ENCODE assay signal across 8 cellular contexts in genomic region chr11:62792193-62792575, GRCh38.
DNase-seq lines count a peak whose midpoint lies in the region; ATAC-seq and TF ChIP-seq lines count a peak whose summit lies in the region.

No MANE protein-coding gene starts in this region.

- in situ Hi-C loops in HAP-1 (cut with MboI; ENCODE audit: low sequenced_read_pairs) = no loop called here

- TF ChIP-seq CTCF in foreskin fibroblast (IDR thresholded peaks at IDR 0.05; ENCODE audit: low read depth, low read length) (no peak), retinal pigment epithelial cell (conservative IDR thresholded peaks at IDR 0.05; ENCODE audit: low read depth, low read length) (no peak)

- no peak for DNase-seq in HAP-1 (ENCODE audit: low spot score in 2 of 2)
- DNase-seq in T-helper 22 cell (ENCODE audit: low read depth) = peak; percentile 15
- DNase-seq in foreskin fibroblast = no peak
- DNase-seq in retinal pigment epithelial cell (ENCODE audit: low read depth) = no peak
- no peak for DNase-seq in HuH-7.5 (ENCODE audit: low spot score)
- no peak for DNase-seq in NCI-H1417 treated with DMSO at 0.1 percent for 48 hours (lab: John Stamatoyannopoulos, UW)
- DNase-seq in NCI-H1048 (lab: John Stamatoyannopoulos, UW) = no peak

- H3K4me3 ChIP-seq in HAP-1 = peak overlapping the region; percentile 87
- peak overlapping the region; percentile 32 to 60 for H3K4me3 ChIP-seq in foreskin fibroblast (ENCODE audit: low read depth in 1 of 2, low read length in 2 of 2)
- H3K4me3 ChIP-seq in retinal pigment epithelial cell (ENCODE audit: low read length) = peak overlapping the region; percentile 25

- H3K9me3 ChIP-seq in HAP-1 = no peaks in the 10 kb centered on the region

- no peak for ATAC-seq in GM21360 (IDR thresholded peaks at IDR 0.05; ENCODE audit: unreplicated experiment)

- peaks cover 7% of the 10 kb centered on the region for H3K4me1 ChIP-seq in HAP-1

- H3K36me3 ChIP-seq in HAP-1 (replicated peaks) = peaks cover 70% of the 10 kb centered on the region

- no peaks in the 10 kb centered on the region for H3K27me3 ChIP-seq in HAP-1 (ENCODE audit: low read depth)

Comparison
In these comparisons a context has a peak if more than half of its experiments do, and no peak if none do; other contexts are left out.
1. H3K4me3 ChIP-seq: peak in every context shown above with its lines; median percentile 87 in HAP-1; 46 in foreskin fibroblast; 25 in retinal pigment epithelial cell.